In genomic region chr7:148669907-148670306, GRCh38 we compare ENCODE assay signal across 21 cellular contexts.
"Had no signal": no experiment of that assay in that cellular context is flagged by ENCODE, and none has a peak within 500 bp of the region (broad histone marks: within the 10 kb centered on the region; RNA-seq: fewer than 3 reads in every experiment).

No MANE protein-coding gene starts in this region.

- H3K4me3 Mint-ChIP-seq: activated CD4-positive, alpha-beta T cell treated with anti-CD3 and anti-CD28 coated beads, Interleukin-2, amount 10 ng/mL, durations not matched to agents 7 days and 5 days; activated naive CD8-positive, alpha-beta T cell; activated T-cell treated with anti-CD3 and anti-CD28 coated beads, Interleukin-2, amount 50 U/mL, for 72 hours; dendritic cell treated with granulocyte-macrophage colony-stimulating factor and Interleukin-4, amounts not matched to agents 40 ng/mL and 50 ng/mL, for 4 days; effector memory CD8-positive, alpha-beta T cell; naive B cell; neural progenitor cell; stimulated activated effector memory CD8-positive, alpha-beta T cell treated with anti-CD3 and anti-CD28 coated beads, Interleukin-12 subunit alpha, Interleukin-12 subunit beta, amount 100 ng/mL, for 72 hours; T-helper 2 cell treated with Interferon-gamma antibody and Interleukin-4, amounts not matched to agents 5 μg/mL and 100 μg/mL, for 36 hours; type B pancreatic cell had no signal

- H3K9me3 Mint-ChIP-seq: effector memory CD8-positive, alpha-beta T cell; neural progenitor cell; stimulated activated effector memory CD8-positive, alpha-beta T cell treated with anti-CD3 and anti-CD28 coated beads, Interleukin-12 subunit alpha, Interleukin-12 subunit beta, amount 100 ng/mL, for 72 hours had no signal

- H3K4me3 ChIP-seq: heart left ventricle, left ventricle myocardium inferior, mucosa of descending colon, neural progenitor cell, right lobe of liver, smooth muscle cell, stomach had no signal

- H3K27me3 Mint-ChIP-seq: activated naive CD8-positive, alpha-beta T cell; dendritic cell treated with granulocyte-macrophage colony-stimulating factor and Interleukin-4, amounts not matched to agents 40 ng/mL and 50 ng/mL, for 4 days; type B pancreatic cell had no signal

- H3K27ac Mint-ChIP-seq: activated CD4-positive, alpha-beta T cell treated with anti-CD3 and anti-CD28 coated beads, Interleukin-2, amount 10 ng/mL, durations not matched to agents 7 days and 5 days; activated naive CD8-positive, alpha-beta T cell; activated T-cell treated with anti-CD3 and anti-CD28 coated beads, Interleukin-2, amount 50 U/mL, for 72 hours; dendritic cell treated with granulocyte-macrophage colony-stimulating factor and Interleukin-4, amounts not matched to agents 40 ng/mL and 50 ng/mL, for 4 days; effector memory CD8-positive, alpha-beta T cell; neural progenitor cell; stimulated activated effector memory CD8-positive, alpha-beta T cell treated with anti-CD3 and anti-CD28 coated beads, Interleukin-12 subunit alpha, Interleukin-12 subunit beta, amount 100 ng/mL, for 72 hours; T-helper 2 cell treated with Interferon-gamma antibody and Interleukin-4, amounts not matched to agents 5 μg/mL and 100 μg/mL, for 36 hours; type B pancreatic cell had no signal

- DNase-seq: activated CD4-positive, alpha-beta T cell treated with anti-CD3 and anti-CD28 coated beads, Interleukin-2, amount 10 ng/mL, durations not matched to agents 7 days and 5 days; activated CD4-positive, CD25-positive, alpha-beta regulatory T cell; activated CD8-positive, alpha-beta memory T cell treated with anti-CD3 and anti-CD28 coated beads for 24 hours; activated gamma-delta T cell; activated T-cell treated with anti-CD3 and anti-CD28 coated beads, Interleukin-2, amount 50 U/mL, for 72 hours; effector memory CD8-positive, alpha-beta T cell; heart left ventricle; kidney glomerular epithelial cell; left ventricle myocardium inferior; mucosa of descending colon; naive B cell; right lobe of liver; stimulated activated CD4-positive, alpha-beta T cell treated with anti-CD3 and anti-CD28 coated beads, Interleukin-4, amount 100 ng/mL, for 24 hours; stomach had no signal

- H3K36me3 Mint-ChIP-seq: neural progenitor cell; stimulated activated effector memory CD8-positive, alpha-beta T cell treated with anti-CD3 and anti-CD28 coated beads, Interleukin-12 subunit alpha, Interleukin-12 subunit beta, amount 100 ng/mL, for 72 hours; type B pancreatic cell had no signal

- ATAC-seq: effector memory CD8-positive, alpha-beta T cell; heart left ventricle; mucosa of descending colon; right lobe of liver; stimulated activated effector memory CD8-positive, alpha-beta T cell treated with anti-CD3 and anti-CD28 coated beads, Interleukin-12 subunit alpha, Interleukin-12 subunit beta, amount 100 ng/mL, for 72 hours had no signal

- H3K4me1 Mint-ChIP-seq: naive B cell; neural progenitor cell; stimulated activated effector memory CD8-positive, alpha-beta T cell treated with anti-CD3 and anti-CD28 coated beads, Interleukin-12 subunit alpha, Interleukin-12 subunit beta, amount 100 ng/mL, for 72 hours had no signal
